ENCODE assay signal across 18 cellular contexts in the genomic region with DNA sequence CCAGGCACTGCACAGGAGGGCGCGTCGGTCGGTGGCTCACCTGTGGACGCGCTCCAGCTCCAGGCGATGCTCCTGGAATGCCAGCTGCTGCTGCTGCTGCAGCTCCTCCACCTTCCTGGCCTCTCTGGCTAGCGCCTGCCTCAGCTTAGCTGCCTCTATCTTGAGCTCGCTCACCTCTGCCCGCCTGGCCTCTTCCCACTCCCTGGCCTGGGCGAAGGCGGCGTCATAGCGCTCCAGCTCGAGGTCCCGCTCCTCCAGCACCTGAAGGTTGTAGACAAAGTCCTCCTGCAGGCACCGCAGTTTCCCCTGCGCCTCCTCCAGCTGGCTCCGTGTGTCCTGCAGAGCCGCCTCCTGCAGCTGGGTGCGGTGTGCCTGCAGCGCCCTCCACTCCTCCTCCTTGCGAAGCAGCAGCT. TPM values are rescaled to one million over a fixed set of nuclear protein-coding genes. Genes with fewer than 3 reads are reported as not detected.
A peak's percentile ranks its signal among the peaks of the same experiment; 100 is the strongest.
DNase-seq lines count a peak whose midpoint lies in the region; ATAC-seq and TF ChIP-seq lines count a peak whose summit lies in the region.
"Had no signal": no experiment of that assay in that cellular context is flagged by ENCODE, and none has a peak within 500 bp of the region (broad histone marks: within the 10 kb centered on the region; RNA-seq: fewer than 3 reads in every experiment).

No MANE protein-coding gene starts in this region.

- no peak for ATAC-seq in activated CD8-positive, alpha-beta T cell treated with anti-CD3 and anti-CD28 coated beads, Interleukin-2, amount 10 ng/mL, durations not matched to agents 7 days and 5 days
- ATAC-seq in stimulated activated effector memory CD8-positive, alpha-beta T cell treated with anti-CD3 and anti-CD28 coated beads, Interleukin-12 subunit alpha, Interleukin-12 subunit beta, amount 100 ng/mL, for 72 hours = no peak
- no peak for ATAC-seq in sciatic nerve
- no peak for ATAC-seq in mucosa of descending colon

- H3K27me3 ChIP-seq in H7 (ENCODE audit: control insufficient read depth, insufficient read depth, low read length) = no peaks in the 10 kb centered on the region
- H3K27me3 ChIP-seq: adrenal gland, neural progenitor cell, right atrium auricular region, upper lobe of right lung had no signal

- intact Hi-C loops in sciatic nerve (cut with DNase I) (loop anchor here (10.0 kb wide), 1 partner anchor 123 kb away; no protein-coding TSS in a partner anchor), mucosa of descending colon (cut with DNase I, micrococcal nuclease) (no loop called here)

- H3K36me3 ChIP-seq in H7 (replicated peaks; ENCODE audit: control insufficient read depth, insufficient read depth, low read length) = peaks cover 4% of the 10 kb centered on the region
- no peaks in the 10 kb centered on the region for H3K36me3 ChIP-seq in mucosa of descending colon (ENCODE audit: low read depth)
- H3K36me3 ChIP-seq: neural progenitor cell, right atrium auricular region, upper lobe of right lung had no signal

- no peak overlapping the region for H3K4me3 Mint-ChIP-seq in activated naive CD4-positive, alpha-beta T cell treated with anti-CD3 and anti-CD28 coated beads, Interleukin-2, amount 10 ng/mL, durations not matched to agents 7 days and 5 days
- H3K4me3 Mint-ChIP-seq in activated CD8-positive, alpha-beta T cell treated with anti-CD3 and anti-CD28 coated beads, Interleukin-2, amount 10 ng/mL, durations not matched to agents 7 days and 5 days = peak overlapping the region; percentile 54
- peak overlapping the region; percentile 17 for H3K4me3 Mint-ChIP-seq in stimulated activated effector memory CD8-positive, alpha-beta T cell treated with anti-CD3 and anti-CD28 coated beads, Interleukin-12 subunit alpha, Interleukin-12 subunit beta, amount 100 ng/mL, for 72 hours
- H3K4me3 Mint-ChIP-seq: neural progenitor cell had no signal

- DNase-seq in activated naive CD4-positive, alpha-beta T cell treated with anti-CD3 and anti-CD28 coated beads, Interleukin-2, amount 10 ng/mL, durations not matched to agents 7 days and 5 days = no peak
- no peak for DNase-seq in activated naive CD4-positive, alpha-beta T cell (lab: John Stamatoyannopoulos, UW)
- peak; percentile 41 for DNase-seq in H7
- no peak for DNase-seq in activated CD8-positive, alpha-beta T cell treated with anti-CD3 and anti-CD28 coated beads, Interleukin-2, amount 10 ng/mL, durations not matched to agents 7 days and 5 days
- no peak for DNase-seq in stimulated activated effector memory CD8-positive, alpha-beta T cell treated with anti-CD3 and anti-CD28 coated beads, Interleukin-12 subunit alpha, Interleukin-12 subunit beta, amount 100 ng/mL, for 72 hours (ENCODE audit: low spot score in 2 of 2)
- no peak for DNase-seq in sciatic nerve (ENCODE audit: low spot score)
- DNase-seq in RPMI8226 = no peak
- DNase-seq in mucosa of descending colon = no peak
- DNase-seq: adrenal gland; mammary epithelial cell; NCI-H1092 treated with DMSO at 0.1 percent for 48 hours; NCI-H2171; NK-92 treated with Interleukin-12 subunit alpha and Interleukin-12 subunit beta, amount 100 ng/mL, for 24 hours; Right ventricle myocardium superior; upper lobe of right lung had no signal

- peaks cover 14% of the 10 kb centered on the region for H3K36me3 Mint-ChIP-seq in activated naive CD4-positive, alpha-beta T cell treated with anti-CD3 and anti-CD28 coated beads, Interleukin-2, amount 10 ng/mL, durations not matched to agents 7 days and 5 days
- peaks cover 34% of the 10 kb centered on the region for H3K36me3 Mint-ChIP-seq in activated CD8-positive, alpha-beta T cell treated with anti-CD3 and anti-CD28 coated beads, Interleukin-2, amount 10 ng/mL, durations not matched to agents 7 days and 5 days (ENCODE audit: low read depth)
- H3K36me3 Mint-ChIP-seq in stimulated activated effector memory CD8-positive, alpha-beta T cell treated with anti-CD3 and anti-CD28 coated beads, Interleukin-12 subunit alpha, Interleukin-12 subunit beta, amount 100 ng/mL, for 72 hours = peaks cover 27% of the 10 kb centered on the region

- H3K4me3 ChIP-seq in H7 (ENCODE audit: insufficient read depth, low read depth, low read length) (no peak overlapping the region), mucosa of descending colon (no peak overlapping the region)
- H3K4me3 ChIP-seq: adrenal gland, HAP-1, neural progenitor cell, right atrium auricular region, upper lobe of right lung had no signal

- peak overlapping the region; percentile 62 for H3K27ac Mint-ChIP-seq in activated naive CD4-positive, alpha-beta T cell treated with anti-CD3 and anti-CD28 coated beads, Interleukin-2, amount 10 ng/mL, durations not matched to agents 7 days and 5 days
- H3K27ac Mint-ChIP-seq in activated CD8-positive, alpha-beta T cell treated with anti-CD3 and anti-CD28 coated beads, Interleukin-2, amount 10 ng/mL, durations not matched to agents 7 days and 5 days = peak overlapping the region; percentile 61
- H3K27ac Mint-ChIP-seq in stimulated activated effector memory CD8-positive, alpha-beta T cell treated with anti-CD3 and anti-CD28 coated beads, Interleukin-12 subunit alpha, Interleukin-12 subunit beta, amount 100 ng/mL, for 72 hours = no peak overlapping the region
- H3K27ac Mint-ChIP-seq: neural progenitor cell had no signal

- no peaks in the 10 kb centered on the region for H3K9me3 ChIP-seq in mucosa of descending colon
- H3K9me3 ChIP-seq: adrenal gland, HAP-1, right atrium auricular region, upper lobe of right lung had no signal

- H3K4me1 Mint-ChIP-seq in activated naive CD4-positive, alpha-beta T cell treated with anti-CD3 and anti-CD28 coated beads, Interleukin-2, amount 10 ng/mL, durations not matched to agents 7 days and 5 days = peaks cover 75% of the 10 kb centered on the region
- H3K4me1 Mint-ChIP-seq in activated CD8-positive, alpha-beta T cell treated with anti-CD3 and anti-CD28 coated beads, Interleukin-2, amount 10 ng/mL, durations not matched to agents 7 days and 5 days (ENCODE audit: low read depth) = peaks cover 90% of the 10 kb centered on the region
- peaks cover 41% of the 10 kb centered on the region for H3K4me1 Mint-ChIP-seq in stimulated activated effector memory CD8-positive, alpha-beta T cell treated with anti-CD3 and anti-CD28 coated beads, Interleukin-12 subunit alpha, Interleukin-12 subunit beta, amount 100 ng/mL, for 72 hours

- H3K4me1 ChIP-seq in mucosa of descending colon (ENCODE audit: low read depth) = peaks cover 10% of the 10 kb centered on the region
- H3K4me1 ChIP-seq: neural progenitor cell had no signal

- H3K27me3 Mint-ChIP-seq in activated naive CD4-positive, alpha-beta T cell treated with anti-CD3 and anti-CD28 coated beads, Interleukin-2, amount 10 ng/mL, durations not matched to agents 7 days and 5 days = peaks cover 6% of the 10 kb centered on the region
- no peaks in the 10 kb centered on the region for H3K27me3 Mint-ChIP-seq in activated CD8-positive, alpha-beta T cell treated with anti-CD3 and anti-CD28 coated beads, Interleukin-2, amount 10 ng/mL, durations not matched to agents 7 days and 5 days (ENCODE audit: low read depth)

- no peaks in the 10 kb centered on the region for H3K9me3 Mint-ChIP-seq in activated naive CD4-positive, alpha-beta T cell treated with anti-CD3 and anti-CD28 coated beads, Interleukin-2, amount 10 ng/mL, durations not matched to agents 7 days and 5 days
- H3K9me3 Mint-ChIP-seq in activated CD8-positive, alpha-beta T cell treated with anti-CD3 and anti-CD28 coated beads, Interleukin-2, amount 10 ng/mL, durations not matched to agents 7 days and 5 days (ENCODE audit: insufficient read depth) = no peaks in the 10 kb centered on the region
- H3K9me3 Mint-ChIP-seq in stimulated activated effector memory CD8-positive, alpha-beta T cell treated with anti-CD3 and anti-CD28 coated beads, Interleukin-12 subunit alpha, Interleukin-12 subunit beta, amount 100 ng/mL, for 72 hours = no peaks in the 10 kb centered on the region
- H3K9me3 Mint-ChIP-seq: neural progenitor cell had no signal

- TF ChIP-seq CTCF in mucosa of descending colon (IDR thresholded peaks at IDR 0.05) = no peak

- POLR2A ChIA-PET in activated CD8-positive, alpha-beta T cell treated with anti-CD3 and anti-CD28 coated beads, Interleukin-2, amount 10 ng/mL, durations not matched to agents 7 days and 5 days (lab: Charles Lee) = interaction anchor here (0.7 to 2.1 kb wide), 5 partner anchors 12 to 96 kb away, joined by 3 to 15 read pairs (median 7); a partner anchor contains a TSS

- CTCF ChIA-PET in activated naive CD4-positive, alpha-beta T cell treated with anti-CD3 and anti-CD28 coated beads, Interleukin-2, amount 10 ng/mL, durations not matched to agents 7 days and 5 days (lab: Charles Lee) = interaction anchor here (1.0 to 1.9 kb wide), 4 partner anchors 34 to 171 kb away, joined by 4 read pairs; no protein-coding TSS in a partner anchor
- CTCF ChIA-PET in activated CD8-positive, alpha-beta T cell treated with anti-CD3 and anti-CD28 coated beads, Interleukin-2, amount 10 ng/mL, durations not matched to agents 7 days and 5 days (lab: Charles Lee) = interaction anchor here (0.7 to 1.9 kb wide), 7 partner anchors 11 to 171 kb away, joined by 3 to 10 read pairs (median 4); a partner anchor contains a TSS

RNA-seq across cellular contexts. Expression of a gene that starts 11.1 kb away (rescaled TPM):
- 3.7 and 6.0 TPM in 2 replicates for total RNA-seq in H7 (2014; rRNA removed; shearing (Covaris generic))
- total RNA-seq in activated CD8-positive, alpha-beta T cell treated with anti-CD3 and anti-CD28 coated beads, Interleukin-2, amount 10 ng/mL, durations not matched to agents 7 days and 5 days = 10 to 100 TPM; 78.3 to 84.7 TPM
- total RNA-seq in sciatic nerve (50.6 TPM), mucosa of descending colon (10 to 100 TPM; 41.3 to 46.3 (median 45.4) TPM)

RNA-seq across cellular contexts. Expression of a gene that starts 27.3 kb away (rescaled TPM):
- 31.2 and 52.0 TPM in 2 replicates for total RNA-seq in H7 (2014; rRNA removed; shearing (Covaris generic))
- 100 to 1,000 TPM; 257 to 264 TPM for total RNA-seq in activated CD8-positive, alpha-beta T cell treated with anti-CD3 and anti-CD28 coated beads, Interleukin-2, amount 10 ng/mL, durations not matched to agents 7 days and 5 days
- total RNA-seq in sciatic nerve (53.1 TPM), mucosa of descending colon (100 to 1,000 TPM in 2 of 3 donors, 10 to 100 TPM in 1; 41.0 to 150 (median 104) TPM)
